ENCODE assay signal across 23 cellular contexts in the genomic region with DNA sequence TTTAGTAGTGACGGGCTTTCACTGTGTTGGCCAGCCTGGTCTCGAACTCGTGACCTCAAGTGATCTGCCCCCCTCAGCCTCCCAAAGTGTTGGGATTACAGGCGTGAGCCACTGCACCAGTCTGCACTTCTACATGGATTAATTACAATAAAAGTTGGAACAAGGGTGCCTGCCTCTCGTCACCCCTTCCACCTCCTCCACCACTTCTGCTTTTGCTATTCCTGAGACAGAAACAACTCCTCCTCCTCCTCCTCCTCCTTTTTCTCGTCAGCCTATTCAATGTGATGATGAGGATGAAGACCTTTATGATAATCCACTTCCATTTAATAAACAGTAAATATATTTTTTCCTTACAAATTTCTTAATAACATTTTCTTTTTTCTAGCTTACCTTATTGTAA.
"Had no signal": no experiment of that assay in that cellular context is flagged by ENCODE, and none has a peak within 500 bp of the region (broad histone marks: within the 10 kb centered on the region; RNA-seq: fewer than 3 reads in every experiment).

No MANE protein-coding gene starts in this region.

- H3K36me3 ChIP-seq: ovary, prostate gland, vagina had no signal

- DNase-seq: activated gamma-delta T cell treated with Interleukin-2 at 50 U/mL for 16 hours; activated T-cell treated with anti-CD3 and anti-CD28 coated beads, Interleukin-2, amount 50 U/mL, for 1 hour; anterior cingulate cortex; body of pancreas; cortex of kidney; endodermal cell; esophagus squamous epithelium; gastrocnemius medialis; hippocampal formation; left ventricle myocardium inferior; mammary epithelial cell; midbrain; natural killer cell; ovary; spleen; stimulated activated CD4-positive, alpha-beta T cell treated with anti-CD3 and anti-CD28 coated beads, Interleukin-4, amount 100 ng/mL, for 1 hour; stimulated activated naive CD4-positive, alpha-beta T cell; testis; trophoblast cell had no signal

- H3K9me3 ChIP-seq: body of pancreas, esophagus squamous epithelium, gastrocnemius medialis, left ventricle myocardium inferior, ovary, prostate gland, spleen, testis, vagina had no signal

- ATAC-seq: body of pancreas, gastrocnemius medialis, natural killer cell, WTC11 had no signal

- H3K4me3 ChIP-seq: body of pancreas, cardiac muscle cell, esophagus squamous epithelium, gastrocnemius medialis, left ventricle myocardium inferior, ovary, prostate gland, spleen, testis, vagina had no signal

- H3K27ac ChIP-seq: body of pancreas, cardiac muscle cell, esophagus squamous epithelium, gastrocnemius medialis, left ventricle myocardium inferior, ovary, prostate gland, testis, vagina had no signal

- H3K4me1 ChIP-seq: body of pancreas, esophagus squamous epithelium, gastrocnemius medialis, left ventricle myocardium inferior, prostate gland, testis, vagina had no signal

- H3K27me3 ChIP-seq: body of pancreas, cardiac muscle cell, esophagus squamous epithelium, gastrocnemius medialis, ovary, spleen, testis, vagina had no signal
